21 cellular contexts compared by ENCODE assay signal in the genomic region with DNA sequence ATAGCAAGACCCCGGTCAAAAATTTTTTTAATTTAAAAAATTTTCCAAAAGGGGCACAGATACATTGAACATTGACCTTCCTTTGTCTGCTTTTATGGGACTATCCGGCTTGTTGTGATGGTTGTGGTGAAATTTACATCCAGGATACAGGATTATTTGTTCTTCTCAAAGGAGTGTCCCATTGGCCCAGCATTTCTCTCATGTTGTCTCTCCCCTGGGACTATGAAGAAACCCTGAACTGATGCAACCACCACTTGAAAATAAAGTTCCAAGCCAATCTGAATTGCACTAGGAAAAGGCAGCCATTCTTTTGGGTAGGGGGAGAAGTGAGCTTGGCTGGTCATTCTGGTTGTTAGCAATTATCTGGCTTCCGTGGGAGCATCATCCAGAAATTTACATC. TPM values are rescaled to one million over a fixed set of nuclear protein-coding genes. Genes with fewer than 3 reads are reported as not detected.
DNase-seq lines count a peak whose midpoint lies in the region; ATAC-seq and TF ChIP-seq lines count a peak whose summit lies in the region.
"Had no signal": no experiment of that assay in that cellular context is flagged by ENCODE, and none has a peak within 500 bp of the region (broad histone marks: within the 10 kb centered on the region; RNA-seq: fewer than 3 reads in every experiment).

No MANE protein-coding gene starts in this region.

- DNase-seq in GM23248 (peak; percentile 16), NB4 (ENCODE audit: low read depth) (peak; percentile 49), choroid plexus epithelial cell (ENCODE audit: low read depth) (peak; percentile 29), mesenchymal stem cell (peak; percentile 9), NCI-H2171 treated with DMSO at 0.1 percent for 48 hours (lab: John Stamatoyannopoulos, UW) (no peak), NCI-H1930 (lab: John Stamatoyannopoulos, UW) (no peak), testis (no peak)
- DNase-seq: AML-193; Caco-2; CD4-positive, alpha-beta T cell; DMS153; DMS79; GF-D8; GOT3; H7; IMR-90 had no signal

- H3K4me1 ChIP-seq in GM23248 (ENCODE audit: insufficient read depth) (peaks cover 8% of the 10 kb centered on the region; the same call in 1 of the 2 replicates), mesenchymal stem cell (ENCODE audit: control insufficient read depth, insufficient read depth, low read depth, low read length) (no peaks in the 10 kb centered on the region), testis (peaks cover 4% of the 10 kb centered on the region)

- H3F3A ChIP-seq in GM23248 (ENCODE audit: insufficient read depth): no peaks in the 10 kb centered on the region

- H2BK5ac ChIP-seq in mesenchymal stem cell (ENCODE audit: low read depth, low read length, poor library complexity, severe bottlenecking): no peak overlapping the region

- no peaks in the 10 kb centered on the region for H4K20me1 ChIP-seq in GM23248 (ENCODE audit: insufficient read depth)

- H3K23ac ChIP-seq in mesenchymal stem cell (ENCODE audit: low read length in 2 of 2): no peak overlapping the region

- H2BK12ac ChIP-seq in mesenchymal stem cell (ENCODE audit: low read length in 2 of 2): no peak overlapping the region

- H3K18ac ChIP-seq in mesenchymal stem cell (ENCODE audit: low read depth in 1 of 2, low read length in 2 of 2): no peak overlapping the region

- H4K8ac ChIP-seq in mesenchymal stem cell (ENCODE audit: low read length): no peak overlapping the region

- no peak overlapping the region for H3K4me3 ChIP-seq in GM23248
- no peak overlapping the region for H3K4me3 ChIP-seq in NB4 (ENCODE audit: low read depth, low read length)
- H3K4me3 ChIP-seq in choroid plexus epithelial cell (ENCODE audit: low read depth, low read length): no peak overlapping the region
- no peak overlapping the region for H3K4me3 ChIP-seq in mesenchymal stem cell (ENCODE audit: insufficient read depth in 1 of 2, low read depth in 1 of 2, low read length in 2 of 2)
- H3K4me3 ChIP-seq in testis: no peak overlapping the region
- H3K4me3 ChIP-seq: K562 had no signal

- 61 to 75% methylated on average over 3 of the region's 3 CpGs for WGBS in GM23248 (ENCODE audit: low coverage in 1 of 2, low lambda C conversion rate in 2 of 2, missing lambda C conversion rate in 2 of 2), 2 experiments
- 100% methylated on average over 1 of the region's 3 CpGs for whole genome bisulfite sequencing in mesenchymal stem cell
- WGBS in testis, 2 donors: 81 to 90% methylated on average over 3 of the region's 3 CpGs

- peaks cover 2% of the 10 kb centered on the region for H3K79me1 ChIP-seq in mesenchymal stem cell (replicated peaks; ENCODE audit: low read length, poor library complexity, severe bottlenecking)

- H2AFZ ChIP-seq in GM23248 (no peak overlapping the region), mesenchymal stem cell (ENCODE audit: low read depth, low read length) (no peak overlapping the region)

- in situ Hi-C loops in GM23248 (cut with MboI): no loop called here

- H2AK5ac ChIP-seq in mesenchymal stem cell (ENCODE audit: low read length, severe bottlenecking): no peak overlapping the region

- H3K4me2 ChIP-seq in GM23248 (ENCODE audit: unreplicated experiment): no peak overlapping the region
- H3K4me2 ChIP-seq in mesenchymal stem cell (ENCODE audit: low read length, poor library complexity, severe bottlenecking): no peak overlapping the region

- no peak overlapping the region for H4K91ac ChIP-seq in mesenchymal stem cell (ENCODE audit: low read length)

- ATAC-seq in HG03039 (IDR thresholded peaks at IDR 0.05; ENCODE audit: unreplicated experiment): no peak
- ATAC-seq: HCT116, K562 had no signal

- H3K4ac ChIP-seq in mesenchymal stem cell (ENCODE audit: low read depth in 1 of 2, low read length in 2 of 2): no peak overlapping the region

- no peak overlapping the region for H3K14ac ChIP-seq in mesenchymal stem cell (ENCODE audit: low read length in 2 of 2)

- H3K27ac ChIP-seq in GM23248 (no peak overlapping the region), mesenchymal stem cell (ENCODE audit: low read length, poor library complexity, severe bottlenecking) (no peak overlapping the region), testis (no peak overlapping the region)
- H3K27ac ChIP-seq: C4-2B, HL-60 had no signal

- H3K9me3 ChIP-seq in GM23248 (ENCODE audit: low read depth): no peaks in the 10 kb centered on the region
- no peaks in the 10 kb centered on the region for H3K9me3 ChIP-seq in mesenchymal stem cell (ENCODE audit: control insufficient read depth, low read length)
- no peaks in the 10 kb centered on the region for H3K9me3 ChIP-seq in testis
- H3K9me3 ChIP-seq: Caco-2 had no signal

- TF ChIP-seq POLR2A in NB4 (IDR thresholded peaks at IDR 0.05; ENCODE audit: extremely low read depth, insufficient read length): no peak
- TF ChIP-seq POLR2A in testis (IDR thresholded peaks at IDR 0.05): no peak

- H3K79me2 ChIP-seq in GM23248 (ENCODE audit: insufficient read depth): no peaks in the 10 kb centered on the region

- H3K9me2 ChIP-seq in GM23248 (ENCODE audit: insufficient read depth): peaks cover 4% of the 10 kb centered on the region; the same call in 1 of the 2 replicates

- no peaks in the 10 kb centered on the region for H3K27me3 ChIP-seq in GM23248 (replicated peaks; ENCODE audit: insufficient read depth)
- no peaks in the 10 kb centered on the region for H3K27me3 ChIP-seq in mesenchymal stem cell (ENCODE audit: control insufficient read depth in 1 of 2, insufficient read depth in 1 of 2, low read length in 2 of 2)
- H3K27me3 ChIP-seq in testis: no peaks in the 10 kb centered on the region

- intact Hi-C loops in testis (cut with DNase I; ENCODE audit: low total_unique reads): no loop called here

- no peak overlapping the region for H2BK15ac ChIP-seq in mesenchymal stem cell (ENCODE audit: low read depth, poor library complexity, severe bottlenecking)

- H3K9ac ChIP-seq in GM23248: no peak overlapping the region
- no peak overlapping the region for H3K9ac ChIP-seq in mesenchymal stem cell (ENCODE audit: low read length)

- TF ChIP-seq CTCF in NB4 (IDR thresholded peaks at IDR 0.05; ENCODE audit: low read depth, low read length) (no peak), choroid plexus epithelial cell (conservative IDR thresholded peaks at IDR 0.05; ENCODE audit: low read depth, low read length) (no peak), testis (IDR thresholded peaks at IDR 0.05) (no peak)

- no peaks in the 10 kb centered on the region for H3K36me3 ChIP-seq in GM23248 (ENCODE audit: low read depth)
- H3K36me3 ChIP-seq in mesenchymal stem cell (ENCODE audit: control insufficient read depth in 1 of 2, insufficient read depth in 2 of 2, low read depth in 1 of 2, low read length in 2 of 2): peaks cover 0 to 11% of the 10 kb centered on the region in 2 experiments
- no peaks in the 10 kb centered on the region for H3K36me3 ChIP-seq in testis (ENCODE audit: low read depth, missing control alignments)

- no peak overlapping the region for H2BK120ac ChIP-seq in mesenchymal stem cell (ENCODE audit: low read depth, low read length)

RNA-seq across cellular contexts. Expression of gene PPARG, which starts 58.4 kb away (rescaled TPM):
- total RNA-seq in GM23248 (2014; rRNA removed; shearing (Covaris generic)): 0.76 TPM in 1 of 2 replicates, not detected in the other
- polyA plus RNA-seq in GM23248 (2016; fragmentation: Nextera tagmentation; extraction: Ambion mirVana): 0.49 and 0.79 TPM in 2 replicates
- polyA plus RNA-seq in mesenchymal stem cell (2013, experiment 1 of 2): 10.3 TPM
- polyA plus RNA-seq in mesenchymal stem cell (2013, experiment 2 of 2): 9.9 TPM
- total RNA-seq in testis: 10 to 100 TPM; 17.6 to 18.7 TPM
- 12.1 TPM for polyA plus RNA-seq in testis (ENCODE audit: insufficient read depth, low read depth, low replicate concordance)
- total RNA-seq: K562 had no signal
- polyA plus RNA-seq: K562 had no signal

Comparison
In these comparisons a context has a peak if more than half of its experiments do, and no peak if none do; other contexts are left out.
1. DNase-seq: peak in GM23248 (single experiment), NB4 (single experiment), choroid plexus epithelial cell (single experiment) and mesenchymal stem cell (single experiment); none in NCI-H2171 treated with DMSO at 0.1 percent for 48 hours (single experiment), NCI-H1930 (0 of 2) and testis (single experiment).
2. RNA of gene PPARG, which starts 58.4 kb away (total RNA-seq): 17.6 to 18.7 TPM in testis; 0.76 TPM in GM23248; every median in the first group is over 10 times any median in the second.